ENCODE assay signal across 23 cellular contexts in the genomic region with DNA sequence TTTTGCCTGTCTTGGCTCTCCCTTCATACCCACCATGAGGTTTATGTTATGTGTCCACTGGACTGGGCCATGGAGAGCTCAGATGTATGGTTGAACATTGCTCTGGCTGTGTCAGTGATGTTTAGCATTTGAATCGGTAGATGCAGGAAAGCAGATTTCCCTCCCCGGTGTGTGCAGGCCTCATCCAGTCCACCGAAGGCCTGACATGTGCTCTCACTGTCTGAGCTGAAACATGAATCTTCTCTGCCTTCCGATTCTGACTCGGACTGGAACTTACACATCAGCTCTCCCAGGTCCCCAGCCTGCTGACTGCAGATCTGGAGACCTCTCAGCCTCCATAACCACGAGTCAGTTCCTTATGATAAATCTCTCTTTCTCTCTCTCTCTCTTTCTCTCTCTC.
"Had no signal": no experiment of that assay in that cellular context is flagged by ENCODE, and none has a peak within 500 bp of the region (broad histone marks: within the 10 kb centered on the region; RNA-seq: fewer than 3 reads in every experiment).

No MANE protein-coding gene starts in this region.

- H3K36me3 Mint-ChIP-seq: activated naive CD8-positive, alpha-beta T cell treated with anti-CD3 and anti-CD28 coated beads, Interleukin-2, amount 10 ng/mL, durations not matched to agents 7 days and 5 days; naive thymus-derived CD4-positive, alpha-beta T cell had no signal

- H3K9me3 Mint-ChIP-seq: activated naive CD4-positive, alpha-beta T cell treated with anti-CD3 and anti-CD28 coated beads for 36 hours; activated naive CD8-positive, alpha-beta T cell treated with anti-CD3 and anti-CD28 coated beads, Interleukin-2, amount 10 ng/mL, durations not matched to agents 7 days and 5 days; central memory CD8-positive, alpha-beta T cell; effector memory CD8-positive, alpha-beta T cell had no signal

- H3K27me3 ChIP-seq: breast epithelium, colonic mucosa, dorsolateral prefrontal cortex, gastrocnemius medialis, upper lobe of right lung had no signal

- H3K4me1 ChIP-seq: breast epithelium, colonic mucosa, gastrocnemius medialis, upper lobe of right lung had no signal

- H3K4me3 Mint-ChIP-seq: activated naive CD4-positive, alpha-beta T cell treated with anti-CD3 and anti-CD28 coated beads for 36 hours; activated naive CD8-positive, alpha-beta T cell treated with anti-CD3 and anti-CD28 coated beads, Interleukin-2, amount 10 ng/mL, durations not matched to agents 7 days and 5 days; central memory CD8-positive, alpha-beta T cell; effector memory CD8-positive, alpha-beta T cell; naive thymus-derived CD4-positive, alpha-beta T cell had no signal

- H3K36me3 ChIP-seq: breast epithelium, colonic mucosa, gastrocnemius medialis, upper lobe of right lung had no signal

- ATAC-seq: effector memory CD8-positive, alpha-beta T cell; esophagus mucosa; gastrocnemius medialis; left cardiac atrium; naive thymus-derived CD4-positive, alpha-beta T cell; upper lobe of right lung had no signal

- H3K27ac ChIP-seq: breast epithelium, colonic mucosa, dorsolateral prefrontal cortex, gastrocnemius medialis, upper lobe of right lung had no signal

- DNase-seq: activated CD4-positive, alpha-beta T cell treated with anti-CD3 and anti-CD28 coated beads for 1 hour; activated CD4-positive, alpha-beta T cell treated with anti-CD3 and anti-CD28 coated beads, Interleukin-2, amount 50 U/mL, for 4 hours; activated effector memory CD4-positive, alpha-beta T cell treated with Interleukin-2 at 50 U/mL for 16 hours; activated naive CD4-positive, alpha-beta T cell treated with anti-CD3 and anti-CD28 coated beads for 36 hours; activated naive CD8-positive, alpha-beta T cell treated with anti-CD3 and anti-CD28 coated beads, Interleukin-2, amount 10 ng/mL, durations not matched to agents 7 days and 5 days; activated T-cell treated with anti-CD3 and anti-CD28 coated beads, Interleukin-2, amount 50 U/mL, for 48 hours; amniotic stem cell; colonic mucosa; dorsolateral prefrontal cortex; effector memory CD8-positive, alpha-beta T cell; gastrocnemius medialis; hippocampal formation; left cardiac atrium; naive thymus-derived CD4-positive, alpha-beta T cell; retina; stimulated activated CD4-positive, alpha-beta T cell treated with anti-CD3 and anti-CD28 coated beads, Interleukin-4, amount 100 ng/mL, for 1 hour; stimulated activated naive CD4-positive, alpha-beta T cell; T-helper 9 cell had no signal

- H3K27ac Mint-ChIP-seq: activated naive CD4-positive, alpha-beta T cell treated with anti-CD3 and anti-CD28 coated beads for 36 hours; activated naive CD8-positive, alpha-beta T cell treated with anti-CD3 and anti-CD28 coated beads, Interleukin-2, amount 10 ng/mL, durations not matched to agents 7 days and 5 days; effector memory CD8-positive, alpha-beta T cell; naive thymus-derived CD4-positive, alpha-beta T cell; progenitor cell of endocrine pancreas had no signal

- H3K4me3 ChIP-seq: breast epithelium, colonic mucosa, dorsolateral prefrontal cortex, gastrocnemius medialis, upper lobe of right lung had no signal

- H3K9me3 ChIP-seq: breast epithelium, colonic mucosa, gastrocnemius medialis, upper lobe of right lung had no signal

- H3K4me1 Mint-ChIP-seq: activated naive CD8-positive, alpha-beta T cell treated with anti-CD3 and anti-CD28 coated beads, Interleukin-2, amount 10 ng/mL, durations not matched to agents 7 days and 5 days; central memory CD8-positive, alpha-beta T cell had no signal
